ENCODE assay signal across 17 cellular contexts in the genomic region with DNA sequence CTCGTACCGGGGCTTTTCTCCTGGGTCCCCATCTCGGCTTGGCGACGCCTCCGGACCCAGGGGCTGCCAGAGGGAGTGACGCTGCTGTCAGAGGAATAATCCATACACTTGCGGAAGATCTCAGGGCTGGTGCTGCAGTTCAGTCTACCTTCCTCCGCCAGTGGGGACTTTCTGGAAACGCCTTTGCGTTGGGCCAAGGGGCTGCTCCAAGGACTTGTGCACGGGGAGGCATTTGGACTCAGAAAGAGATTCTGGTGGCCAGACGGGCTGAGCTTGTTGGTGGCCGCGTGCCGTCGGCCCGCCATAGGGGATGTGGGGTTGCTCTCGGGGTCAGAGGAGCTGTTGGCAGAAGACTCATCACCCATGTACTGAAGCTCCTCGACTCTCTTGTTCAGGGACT. TPM values are rescaled to one million over a fixed set of nuclear protein-coding genes. Genes with fewer than 3 reads are reported as not detected.
DNase-seq lines count a peak whose midpoint lies in the region; ATAC-seq, FAIRE-seq and TF ChIP-seq lines count a peak whose summit lies in the region.
"Had no signal": no experiment of that assay in that cellular context is flagged by ENCODE, and none has a peak within 500 bp of the region (broad histone marks: within the 10 kb centered on the region; RNA-seq: fewer than 3 reads in every experiment).

No MANE protein-coding gene starts in this region.

- no peak for FAIRE-seq in HepG2 (lab: Jason Lieb, UNC)
- FAIRE-seq: A549 had no signal

- TF ChIP-seq RAD21 in HepG2 (CRISPR knock-in tag; IDR thresholded peaks at IDR 0.05), result no peak

- H3K27me3 ChIP-seq in right atrium auricular region, result no peaks in the 10 kb centered on the region
- no peaks in the 10 kb centered on the region for H3K27me3 ChIP-seq in HepG2 (ENCODE audit: control insufficient read depth in 1 of 2, insufficient read depth in 2 of 2, low read length in 2 of 2)
- H3K27me3 ChIP-seq in effector memory CD4-positive, alpha-beta T cell (replicated peaks; ENCODE audit: control insufficient read depth, insufficient read depth, low read length, poor library complexity, severe bottlenecking), result no peaks in the 10 kb centered on the region
- H3K27me3 ChIP-seq: BLaER1 had no signal

- POLR2A ChIA-PET in HepG2 (lab: Yijun Ruan, JAX), result interaction anchor here (6.9 kb wide), 1 partner anchor 22 kb away, joined by 69 read pairs; a partner anchor contains a TSS

- TF ChIP-seq CTCF in right atrium auricular region (IDR thresholded peaks at IDR 0.05) (no peak), osteocyte (IDR thresholded peaks at IDR 0.05) (no peak), HepG2 (CRISPR knock-in tag; IDR thresholded peaks at IDR 0.05) (no peak)

- H3K9me3 Mint-ChIP-seq in osteocyte (ENCODE audit: unreplicated experiment), result no peaks in the 10 kb centered on the region

- H3K27ac Mint-ChIP-seq in osteocyte (ENCODE audit: unreplicated experiment), result peak overlapping the region; percentile 95
- H3K27ac Mint-ChIP-seq: IgD-negative memory B cell had no signal

- ATAC-seq in HepG2, result no peak
- ATAC-seq: A549 had no signal

- no peak overlapping the region for H3K4me3 Mint-ChIP-seq in osteocyte (ENCODE audit: unreplicated experiment)
- H3K4me3 Mint-ChIP-seq: CD14-positive monocyte; CD4-positive, alpha-beta memory T cell; IgD-negative memory B cell had no signal

- H3K4me1 Mint-ChIP-seq in osteocyte (ENCODE audit: unreplicated experiment), result peaks cover 54% of the 10 kb centered on the region
- H3K4me1 Mint-ChIP-seq: CD14-positive monocyte; CD4-positive, alpha-beta memory T cell; IgD-negative memory B cell had no signal

- no peaks in the 10 kb centered on the region for H3K27me3 Mint-ChIP-seq in osteocyte (ENCODE audit: unreplicated experiment)
- H3K27me3 Mint-ChIP-seq: IgD-negative memory B cell had no signal

- no peak overlapping the region for H3K9ac ChIP-seq in HepG2 (ENCODE audit: insufficient read depth, low read depth, low read length)
- H3K9ac ChIP-seq: BLaER1 had no signal

- peaks cover 54% of the 10 kb centered on the region for H3K36me3 Mint-ChIP-seq in osteocyte (ENCODE audit: unreplicated experiment)
- H3K36me3 Mint-ChIP-seq: CD14-positive monocyte; CD4-positive, alpha-beta memory T cell had no signal

- H4K20me1 ChIP-seq in HepG2 (ENCODE audit: insufficient read depth, low read length), result no peaks in the 10 kb centered on the region
- H4K20me1 ChIP-seq: BLaER1 had no signal

- H3K9me3 ChIP-seq in right atrium auricular region (no peaks in the 10 kb centered on the region), HepG2 (ENCODE audit: low read length) (no peaks in the 10 kb centered on the region)
- no peaks in the 10 kb centered on the region for H3K9me3 ChIP-seq in effector memory CD4-positive, alpha-beta T cell (ENCODE audit: control insufficient read depth, low read length)
- H3K9me3 ChIP-seq: A549, BLaER1 had no signal

- CTCF ChIA-PET in HepG2 (lab: Yijun Ruan, JAX; ENCODE audit: low intra/inter-chr PET ratio, low total read pairs), result no interaction called here

- TF ChIP-seq EP300 in HepG2 (IDR thresholded peaks at IDR 0.05; ENCODE audit: low read depth in 2 of 2, low read length in 2 of 2), result no peak
- TF ChIP-seq EP300 in HepG2 (CRISPR knock-in tag; IDR thresholded peaks at IDR 0.05; ENCODE audit: borderline replicate concordance), result no peak

- no peak overlapping the region for H3K4me3 ChIP-seq in right atrium auricular region
- H3K4me3 ChIP-seq in HepG2 (replicated peaks in 1 of 3; ENCODE audit: insufficient read depth in 1 of 3, low read depth in 2 of 3, low read length in 3 of 3), result no peak overlapping the region
- H3K4me3 ChIP-seq in effector memory CD4-positive, alpha-beta T cell (ENCODE audit: insufficient read depth, low read depth, low read length, poor library complexity, severe bottlenecking), result no peak overlapping the region
- H3K4me3 ChIP-seq: A549, BLaER1 had no signal

- intact Hi-C loops in cardiac septum (cut with DNase I) (no loop called here), HepG2 (cut with micrococcal nuclease; ENCODE audit: unreplicated experiment) (no loop called here)

- no TSS peak for BruUV-seq in HepG2 (replicated peaks; lab: Mats Ljungman, UMichigan)

- in situ Hi-C loops in HepG2 (cut with HindIII; ENCODE audit: extremely low pct_ligation_motif_present, low pct_unique_long_range_greater_than_20kb), result no loop called here

- no peak overlapping the region for H2AFZ ChIP-seq in HepG2 (ENCODE audit: low read length)

- 96% methylated on average over 12 of the region's 20 CpGs for WGBS in HepG2 (ENCODE audit: low lambda C conversion rate)

- peak; percentile 70 for DNase-seq in cardiac septum (ENCODE audit: low spot score)
- no peak for DNase-seq in right atrium auricular region (ENCODE audit: low spot score)
- no peak for DNase-seq in caudate nucleus (lab: John Stamatoyannopoulos, UW)
- DNase-seq in osteocyte (ENCODE audit: extremely low spot score, unreplicated experiment), result peak; percentile 78
- DNase-seq in HepG2 (ENCODE audit: low spot score), result no peak
- no peak for DNase-seq in effector memory CD4-positive, alpha-beta T cell
- no peak for DNase-seq in foreskin melanocyte
- DNase-seq: CD4-positive, alpha-beta memory T cell; DMS79 treated with DMSO at 0.1 percent for 48 hours; GF-D8; GOT3; H7 had no signal

- H3K36me3 ChIP-seq in right atrium auricular region (peaks cover 28% of the 10 kb centered on the region), HepG2 (replicated peaks in 1 of 2; ENCODE audit: control insufficient read depth in 1 of 2, insufficient read depth in 2 of 2, low read length in 2 of 2) (no peaks in the 10 kb centered on the region)
- H3K36me3 ChIP-seq in effector memory CD4-positive, alpha-beta T cell (ENCODE audit: control insufficient read depth, insufficient read depth, low read length), result no peaks in the 10 kb centered on the region

- TF ChIP-seq POLR2A in HepG2 (IDR thresholded peaks at IDR 0.05; ENCODE audit: insufficient read depth in 1 of 2, low read depth in 2 of 2, low read length in 2 of 2), result no peak

- no peaks in the 10 kb centered on the region for H3K79me2 ChIP-seq in HepG2 (ENCODE audit: insufficient read depth, low read length)

- no peak overlapping the region for H3K4me2 ChIP-seq in HepG2 (ENCODE audit: low read depth, low read length)
- H3K4me2 ChIP-seq: A549, BLaER1 had no signal

- H3K4me1 ChIP-seq in right atrium auricular region (peaks cover 0 to 15% of the 10 kb centered on the region in 2 donors), HepG2 (ENCODE audit: insufficient read depth, low read length) (peaks cover 38% of the 10 kb centered on the region)
- H3K4me1 ChIP-seq in effector memory CD4-positive, alpha-beta T cell (ENCODE audit: control insufficient read depth, insufficient read depth, low read length, poor library complexity, severe bottlenecking), result no peaks in the 10 kb centered on the region
- H3K4me1 ChIP-seq: BLaER1 had no signal

- H3K27ac ChIP-seq in right atrium auricular region (no peak overlapping the region), caudate nucleus (ENCODE audit: low read depth, low read length) (peak overlapping the region; percentile 26), HepG2 (ENCODE audit: extremely low read length, insufficient read depth, low read length) (no peak overlapping the region)
- H3K27ac ChIP-seq in effector memory CD4-positive, alpha-beta T cell (ENCODE audit: insufficient read depth, low read length, poor library complexity, severe bottlenecking), result no peak overlapping the region
- H3K27ac ChIP-seq: 22Rv1, BLaER1 had no signal

RNA-seq across cellular contexts. Expression of a gene that starts 21.8 kb away (rescaled TPM):
- total RNA-seq in cardiac septum (37.8 TPM), right atrium auricular region (10 to 100 TPM; 20.2 to 57.8 TPM), osteocyte (119 and 123 TPM in 2 replicates), HepG2 (2016; rRNA removed; fragmentation: Illumina TruSeq; extraction: Trizol) (2.9 and 3.0 TPM in 2 replicates)
- 7.4 and 9.4 TPM in 2 replicates for total RNA-seq in HepG2 (2016; cell fraction: cytosol; rRNA removed; fragmentation: Illumina TruSeq; extraction: Trizol; ENCODE audit: low read depth)
- total RNA-seq in HepG2 (2016; cell fraction: insoluble cytoplasmic fraction; rRNA removed; fragmentation: Illumina TruSeq; extraction: Trizol), result 3.1 and 3.9 TPM in 2 replicates
- 5.3 and 6.4 TPM in 2 replicates for total RNA-seq in HepG2 (2016; cell fraction: membrane; rRNA removed; fragmentation: Illumina TruSeq; extraction: Trizol)
- 1.5 and 1.8 TPM in 2 replicates for total RNA-seq in HepG2 (2016; cell fraction: nucleus; rRNA removed; fragmentation: Illumina TruSeq; extraction: Trizol)
- 8.2 and 9.7 TPM in 2 replicates for polyA plus RNA-seq in HepG2 (2011; rRNA removed)
- polyA plus RNA-seq in HepG2 (2011; cell fraction: cytosol; rRNA removed), result 6.4 and 8.2 TPM in 2 replicates
- polyA plus RNA-seq in HepG2 (2011; cell fraction: nucleus; rRNA removed), result 4.1 and 4.2 TPM in 2 replicates
- polyA plus RNA-seq in HepG2 (2012), result 11.1 and 11.6 TPM in 2 replicates
- polyA plus RNA-seq in HepG2 (2016; cell fraction: cytosol; fragmentation: Illumina TruSeq; extraction: Trizol; ENCODE audit: low read depth), result 11.8 and 12.8 TPM in 2 replicates
- polyA plus RNA-seq in HepG2 (2016; cell fraction: insoluble cytoplasmic fraction; fragmentation: Illumina TruSeq; extraction: Trizol; ENCODE audit: low read depth), result 3.1 and 3.3 TPM in 2 replicates
- polyA plus RNA-seq in HepG2 (2016; cell fraction: membrane; fragmentation: Illumina TruSeq; extraction: Trizol; ENCODE audit: low read depth), result 6.5 and 8.6 TPM in 2 replicates
- 2.3 and 4.2 TPM in 2 replicates for polyA plus RNA-seq in HepG2 (2016; cell fraction: nucleus; fragmentation: Illumina TruSeq; extraction: Trizol; ENCODE audit: insufficient read depth, low read depth)
- 5.9 and 25.3 TPM in 2 replicates for polyA minus RNA-seq in HepG2 (2011; rRNA and poly(A)+ RNA removed; ENCODE audit: low replicate concordance)
- polyA minus RNA-seq in HepG2 (2011; cell fraction: cytosol; rRNA and poly(A)+ RNA removed), result 1.8 and 2.5 TPM in 2 replicates
- 2.6 and 3.2 TPM in 2 replicates for polyA minus RNA-seq in HepG2 (2011; cell fraction: nucleus; rRNA and poly(A)+ RNA removed)
- total RNA-seq: CD4-positive, alpha-beta memory T cell had no signal
- polyA plus RNA-seq: CD14-positive monocyte; CD4-positive, alpha-beta memory T cell; IgD-negative memory B cell had no signal

Comparison
In these comparisons a context has a peak if more than half of its experiments do, and no peak if none do; other contexts are left out.
1. DNase-seq: peak in cardiac septum (single experiment) and osteocyte (single experiment); none in right atrium auricular region (single experiment), caudate nucleus (0 of 61), HepG2 (single experiment), effector memory CD4-positive, alpha-beta T cell (0 of 3) and foreskin melanocyte (single experiment).